ENCODE assay signal across 3 cellular contexts in the genomic region with DNA sequence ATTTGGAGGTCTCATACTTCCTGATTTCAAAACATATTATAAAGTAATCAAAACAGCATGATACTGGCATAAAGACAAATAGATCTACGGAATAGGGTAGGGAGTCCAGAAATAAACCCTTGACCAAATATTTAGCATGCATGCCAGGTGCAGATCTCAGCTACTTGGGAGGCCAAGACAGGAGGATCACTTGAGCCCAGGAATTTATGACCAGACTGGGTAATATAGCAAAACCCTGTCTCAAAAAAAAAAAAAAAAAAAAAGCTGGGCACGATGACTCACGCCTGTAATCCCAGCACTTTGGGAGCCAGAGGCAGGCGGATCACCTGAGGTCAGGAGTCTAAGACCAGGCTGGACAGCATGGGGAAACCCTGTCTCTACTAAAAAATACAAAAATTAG. TPM values are rescaled to one million over a fixed set of nuclear protein-coding genes. Genes with fewer than 3 reads are reported as not detected.
"Had no signal": no experiment of that assay in that cellular context is flagged by ENCODE, and none has a peak within 500 bp of the region (broad histone marks: within the 10 kb centered on the region; RNA-seq: fewer than 3 reads in every experiment).

No MANE protein-coding gene starts in this region.

RNA-seq across cellular contexts. Expression of gene NCF1, which starts 56.1 kb away (rescaled TPM):
- total RNA-seq: activated CD4-positive, alpha-beta T cell treated with anti-CD3 and anti-CD28 coated beads, Interleukin-2, amount 10 ng/mL, durations not matched to agents 24 days and 14 days; chondrocyte; dermis blood vessel endothelial cell had no signal
